Comparison of ENCODE assay signal across 23 cellular contexts in genomic region chr4:184705692-184706091, GRCh38. TPM values are rescaled to one million over a fixed set of nuclear protein-coding genes. Genes with fewer than 3 reads are reported as not detected.
DNase-seq lines count a peak whose midpoint lies in the region; ATAC-seq lines count a peak whose summit lies in the region.
"Had no signal": no experiment of that assay in that cellular context is flagged by ENCODE, and none has a peak within 500 bp of the region (broad histone marks: within the 10 kb centered on the region; RNA-seq: fewer than 3 reads in every experiment).

No MANE protein-coding gene starts in this region.

- H3K9me3 Mint-ChIP-seq in activated CD4-positive, alpha-beta T cell treated with anti-CD3 and anti-CD28 coated beads for 36 hours (ENCODE audit: low read depth), result no peaks in the 10 kb centered on the region
- H3K9me3 Mint-ChIP-seq in activated T-helper 2 cell treated with anti-CD3 and anti-CD28 coated beads, Interferon-gamma antibody, Interleukin-2, Interleukin-4, amounts not matched to agents 10 μg/mL and 5 μg/mL and 100 μg/mL, durations not matched to agents 14 hours and 24 hours and 36 hours, result no peaks in the 10 kb centered on the region
- H3K9me3 Mint-ChIP-seq: naive B cell had no signal

- POLR2A ChIA-PET in activated CD4-positive, alpha-beta T cell treated with anti-CD3 and anti-CD28 coated beads for 36 hours (lab: Charles Lee), result no interaction called here

- intact Hi-C loops in activated CD4-positive, alpha-beta T cell treated with anti-CD3 and anti-CD28 coated beads for 36 hours (cut with DNase I, micrococcal nuclease), result no loop called here
- intact Hi-C loops in activated T-helper 2 cell treated with anti-CD3 and anti-CD28 coated beads, Interferon-gamma antibody, Interleukin-2, Interleukin-4, amounts not matched to agents 10 μg/mL and 5 μg/mL and 100 μg/mL, durations not matched to agents 14 hours and 24 hours and 36 hours (cut with micrococcal nuclease), result no loop called here

- peaks cover 11% of the 10 kb centered on the region for H3K4me1 Mint-ChIP-seq in activated CD4-positive, alpha-beta T cell treated with anti-CD3 and anti-CD28 coated beads for 36 hours
- H3K4me1 Mint-ChIP-seq in activated T-helper 2 cell treated with anti-CD3 and anti-CD28 coated beads, Interferon-gamma antibody, Interleukin-2, Interleukin-4, amounts not matched to agents 10 μg/mL and 5 μg/mL and 100 μg/mL, durations not matched to agents 14 hours and 24 hours and 36 hours (ENCODE audit: low read depth), result peaks cover 27% of the 10 kb centered on the region
- H3K4me1 Mint-ChIP-seq: naive B cell had no signal

- CTCF ChIA-PET in activated CD4-positive, alpha-beta T cell treated with anti-CD3 and anti-CD28 coated beads for 36 hours (lab: Charles Lee), result interaction anchor here (1.9 kb wide), 1 partner anchor 9 kb away, joined by 4 read pairs; no protein-coding TSS in a partner anchor

- no peak for DNase-seq in activated CD4-positive, alpha-beta T cell treated with anti-CD3 and anti-CD28 coated beads for 36 hours
- no peak for DNase-seq in activated CD4-positive, alpha-beta T cell treated with anti-CD3 and anti-CD28 coated beads for 48 hours
- DNase-seq in MV-4-11 (lab: John Stamatoyannopoulos, UW), result peak; percentile 85
- DNase-seq in activated T-helper 2 cell treated with anti-CD3 and anti-CD28 coated beads, Interferon-gamma antibody, Interleukin-2, Interleukin-4, amounts not matched to agents 10 μg/mL and 5 μg/mL and 100 μg/mL, durations not matched to agents 14 hours and 24 hours and 36 hours (ENCODE audit: low spot score), result no peak
- no peak for DNase-seq in NCI-H1048 (lab: John Stamatoyannopoulos, UW)
- no peak for DNase-seq in GM19238 (ENCODE audit: insufficient read length, low spot score)
- no peak for DNase-seq in NCI-H2107 (lab: John Stamatoyannopoulos, UW)
- DNase-seq: 8988T; DMS79 treated with DMSO at 0.1 percent for 48 hours; effector CD8-positive, alpha-beta T cell; KG1; mesenchymal stem cell; naive B cell; NCI-H187; ovary; right cardiac atrium; stimulated activated CD8-positive, alpha-beta memory T cell treated with anti-CD3 and anti-CD28 coated beads, Interleukin-4, amount 100 ng/mL, for 48 hours; substantia nigra; WERI-Rb-1 had no signal

- H3K27ac Mint-ChIP-seq in activated CD4-positive, alpha-beta T cell treated with anti-CD3 and anti-CD28 coated beads for 36 hours, result peak overlapping the region; percentile 26
- peak overlapping the region; percentile 23 for H3K27ac Mint-ChIP-seq in activated T-helper 2 cell treated with anti-CD3 and anti-CD28 coated beads, Interferon-gamma antibody, Interleukin-2, Interleukin-4, amounts not matched to agents 10 μg/mL and 5 μg/mL and 100 μg/mL, durations not matched to agents 14 hours and 24 hours and 36 hours
- H3K27ac Mint-ChIP-seq: activated naive CD8-positive, alpha-beta T cell; naive B cell had no signal

- no peak overlapping the region for H3K4me3 Mint-ChIP-seq in activated CD4-positive, alpha-beta T cell treated with anti-CD3 and anti-CD28 coated beads for 36 hours
- no peak overlapping the region for H3K4me3 Mint-ChIP-seq in activated T-helper 2 cell treated with anti-CD3 and anti-CD28 coated beads, Interferon-gamma antibody, Interleukin-2, Interleukin-4, amounts not matched to agents 10 μg/mL and 5 μg/mL and 100 μg/mL, durations not matched to agents 14 hours and 24 hours and 36 hours (ENCODE audit: low read depth)
- H3K4me3 Mint-ChIP-seq: activated naive CD8-positive, alpha-beta T cell; naive B cell had no signal

- no peaks in the 10 kb centered on the region for H3K27me3 Mint-ChIP-seq in activated CD4-positive, alpha-beta T cell treated with anti-CD3 and anti-CD28 coated beads for 36 hours
- H3K27me3 Mint-ChIP-seq in activated T-helper 2 cell treated with anti-CD3 and anti-CD28 coated beads, Interferon-gamma antibody, Interleukin-2, Interleukin-4, amounts not matched to agents 10 μg/mL and 5 μg/mL and 100 μg/mL, durations not matched to agents 14 hours and 24 hours and 36 hours (ENCODE audit: low read depth), result no peaks in the 10 kb centered on the region
- H3K27me3 Mint-ChIP-seq: activated naive CD8-positive, alpha-beta T cell; naive B cell had no signal

- peaks cover 71% of the 10 kb centered on the region for H3K36me3 Mint-ChIP-seq in activated CD4-positive, alpha-beta T cell treated with anti-CD3 and anti-CD28 coated beads for 36 hours (ENCODE audit: low read depth)
- H3K36me3 Mint-ChIP-seq in activated T-helper 2 cell treated with anti-CD3 and anti-CD28 coated beads, Interferon-gamma antibody, Interleukin-2, Interleukin-4, amounts not matched to agents 10 μg/mL and 5 μg/mL and 100 μg/mL, durations not matched to agents 14 hours and 24 hours and 36 hours (ENCODE audit: low read depth), result peaks cover 90% of the 10 kb centered on the region

- peak; percentile 87 for ATAC-seq in activated CD4-positive, alpha-beta T cell treated with anti-CD3 and anti-CD28 coated beads for 36 hours
- peak; percentile 81 for ATAC-seq in GM19324 (IDR thresholded peaks at IDR 0.05; ENCODE audit: low FRiP score, unreplicated experiment)
- ATAC-seq: gastroesophageal sphincter, Panc1, right cardiac atrium had no signal

RNA-seq across cellular contexts. Expression of gene CENPU, which starts 28.2 kb away (rescaled TPM):
- total RNA-seq in activated CD4-positive, alpha-beta T cell treated with anti-CD3 and anti-CD28 coated beads for 36 hours, result 10 to 100 TPM; 87.7 to 88.4 TPM
- 60.9 and 74.2 TPM in 2 replicates for total RNA-seq in activated T-helper 2 cell treated with anti-CD3 and anti-CD28 coated beads, Interferon-gamma antibody, Interleukin-2, Interleukin-4, amounts not matched to agents 10 μg/mL and 5 μg/mL and 100 μg/mL, durations not matched to agents 14 hours and 24 hours and 36 hours

RNA-seq across cellular contexts. Expression of gene PRIMPOL, which starts 56.2 kb away (rescaled TPM):
- 10 to 100 TPM; 20.4 to 24.3 TPM for total RNA-seq in activated CD4-positive, alpha-beta T cell treated with anti-CD3 and anti-CD28 coated beads for 36 hours
- total RNA-seq in activated T-helper 2 cell treated with anti-CD3 and anti-CD28 coated beads, Interferon-gamma antibody, Interleukin-2, Interleukin-4, amounts not matched to agents 10 μg/mL and 5 μg/mL and 100 μg/mL, durations not matched to agents 14 hours and 24 hours and 36 hours, result 16.2 and 17.6 TPM in 2 replicates

RNA-seq across cellular contexts. Expression of gene CASP3, which starts 56.4 kb away (rescaled TPM):
- 10 to 100 TPM; 44.3 to 65.7 TPM for total RNA-seq in activated CD4-positive, alpha-beta T cell treated with anti-CD3 and anti-CD28 coated beads for 36 hours
- 90.9 and 94.1 TPM in 2 replicates for total RNA-seq in activated T-helper 2 cell treated with anti-CD3 and anti-CD28 coated beads, Interferon-gamma antibody, Interleukin-2, Interleukin-4, amounts not matched to agents 10 μg/mL and 5 μg/mL and 100 μg/mL, durations not matched to agents 14 hours and 24 hours and 36 hours
